In genomic region chr4:127967141-127967775, GRCh38 we compare ENCODE assay signal across 14 cellular contexts. TPM values are rescaled to one million over a fixed set of nuclear protein-coding genes. Genes with fewer than 3 reads are reported as not detected.
A peak's percentile ranks its signal among the peaks of the same experiment; 100 is the strongest.
DNase-seq lines count a peak whose midpoint lies in the region; ATAC-seq and TF ChIP-seq lines count a peak whose summit lies in the region.
"Had no signal": no experiment of that assay in that cellular context is flagged by ENCODE, and none has a peak within 500 bp of the region (broad histone marks: within the 10 kb centered on the region; RNA-seq: fewer than 3 reads in every experiment).

No MANE protein-coding gene starts in this region.

- H3K27me3 Mint-ChIP-seq in activated T-cell treated with anti-CD3 and anti-CD28 coated beads, Interleukin-2, amount 50 U/mL, for 72 hours (ENCODE audit: low read depth), result no peaks in the 10 kb centered on the region

- no peak for DNase-seq in activated T-cell treated with anti-CD3 and anti-CD28 coated beads, Interleukin-2, amount 50 U/mL, for 72 hours
- no peak for DNase-seq in activated T-cell treated with anti-CD3 and anti-CD28 coated beads, Interleukin-2, amount 50 U/mL, for 48 hours
- no peak for DNase-seq in PC-9
- DNase-seq in renal cortical epithelial cell (ENCODE audit: low read depth), result peak; percentile 16
- no peak for DNase-seq in SW 1271 (lab: John Stamatoyannopoulos, UW)
- no peak for DNase-seq in activated CD4-positive, CD25-positive, alpha-beta regulatory T cell (lab: John Stamatoyannopoulos, UW)
- DNase-seq: adrenal gland; AML-193; effector CD8-positive, alpha-beta T cell; hypothalamus; KG1; sigmoid colon had no signal

- H3K4me2 ChIP-seq in PC-9, result 0 out of 2 replicates have a peak overlapping the region, but pooled peaks have one; percentile 13

- no peaks in the 10 kb centered on the region for H3K9me2 ChIP-seq in PC-9 (ENCODE audit: insufficient read depth)

- CTCF ChIA-PET in PC-9 (lab: Charles Lee), result interaction anchor here (0.7 kb wide), 2 partner anchors 86 to 89 kb away, joined by 3 read pairs; partner anchors contain the start of gene PLK4

- H3K4me3 ChIP-seq in PC-9 (no peak overlapping the region), endocrine pancreas (ENCODE audit: control insufficient read depth, insufficient read depth, low read length) (peak overlapping the region; percentile 23)
- H3K4me3 ChIP-seq: adrenal gland, sigmoid colon had no signal

- H3K4me3 Mint-ChIP-seq in activated T-cell treated with anti-CD3 and anti-CD28 coated beads, Interleukin-2, amount 50 U/mL, for 72 hours, result peak overlapping the region; percentile 30 to 45

- peaks cover 8% of the 10 kb centered on the region; the same call in 1 of the 2 replicates for H3F3A ChIP-seq in PC-9 (ENCODE audit: insufficient read depth, low read depth)

- no peak for TF ChIP-seq CTCF in PC-9 (conservative IDR thresholded peaks at IDR 0.05)

- intact Hi-C loops in PC-9 (cut with micrococcal nuclease; ENCODE audit: unreplicated experiment), result loop anchor here (5.0 kb wide), 1 partner anchor 195 kb away; no protein-coding TSS in a partner anchor

- H2AFZ ChIP-seq in PC-9, result no peak overlapping the region

- H3K4me1 ChIP-seq in PC-9 (replicated peaks; ENCODE audit: insufficient read depth), result no peaks in the 10 kb centered on the region; the same call in 1 of the 2 replicates
- H3K4me1 ChIP-seq in endocrine pancreas (ENCODE audit: control insufficient read depth, insufficient read depth, low read length), result peaks cover 16% of the 10 kb centered on the region

- H3K36me3 Mint-ChIP-seq in activated T-cell treated with anti-CD3 and anti-CD28 coated beads, Interleukin-2, amount 50 U/mL, for 72 hours (ENCODE audit: insufficient read depth in 2 of 2), result peaks cover 4 to 5% of the 10 kb centered on the region in 2 donors

- H3K27ac Mint-ChIP-seq in activated T-cell treated with anti-CD3 and anti-CD28 coated beads, Interleukin-2, amount 50 U/mL, for 72 hours, result no peak overlapping the region

- no TSS peak for BruUV-seq in PC-9 (replicated peaks; lab: Mats Ljungman, UMichigan)

- H3K36me3 ChIP-seq in PC-9 (ENCODE audit: low read depth) (no peaks in the 10 kb centered on the region), endocrine pancreas (ENCODE audit: control insufficient read depth, insufficient read depth, low read length) (no peaks in the 10 kb centered on the region)
- H3K36me3 ChIP-seq: adrenal gland, sigmoid colon had no signal

- no peaks in the 10 kb centered on the region for H3K9me3 Mint-ChIP-seq in activated T-cell treated with anti-CD3 and anti-CD28 coated beads, Interleukin-2, amount 50 U/mL, for 72 hours

- no peak overlapping the region for H3K9ac ChIP-seq in endocrine pancreas (ENCODE audit: control insufficient read depth, insufficient read depth, low read length)

- H3K27me3 ChIP-seq in PC-9 (ENCODE audit: insufficient read depth, low read depth) (no peaks in the 10 kb centered on the region), endocrine pancreas (ENCODE audit: control insufficient read depth, insufficient read depth, low read length) (no peaks in the 10 kb centered on the region)
- H3K27me3 ChIP-seq: adrenal gland, sigmoid colon had no signal

- no peaks in the 10 kb centered on the region for H4K20me1 ChIP-seq in PC-9 (ENCODE audit: insufficient read depth)

- H3K9me3 ChIP-seq in PC-9 (ENCODE audit: insufficient read depth, low read depth), result no peaks in the 10 kb centered on the region
- no peaks in the 10 kb centered on the region for H3K9me3 ChIP-seq in endocrine pancreas (ENCODE audit: control insufficient read depth, low read length)
- H3K9me3 ChIP-seq: adrenal gland, sigmoid colon had no signal

- H3K27ac ChIP-seq in PC-9, result no peak overlapping the region
- H3K27ac ChIP-seq: adrenal gland, sigmoid colon had no signal

- ATAC-seq in activated T-cell treated with anti-CD3 and anti-CD28 coated beads, Interleukin-2, amount 50 U/mL, for 72 hours (replicated peaks in 1 of 2), result no peak
- no peak for ATAC-seq in HG02840 (IDR thresholded peaks at IDR 0.05; ENCODE audit: low FRiP score, unreplicated experiment)

- peaks cover 31% of the 10 kb centered on the region for H3K4me1 Mint-ChIP-seq in activated T-cell treated with anti-CD3 and anti-CD28 coated beads, Interleukin-2, amount 50 U/mL, for 72 hours (ENCODE audit: low read depth)

- POLR2A ChIA-PET in PC-9 (lab: Charles Lee; ENCODE audit: unreplicated experiment), result interaction anchor here (0.6 kb wide), 1 partner anchor 161 kb away, joined by 3 read pairs; no protein-coding TSS in a partner anchor

- peaks cover 32% of the 10 kb centered on the region for H3K79me2 ChIP-seq in PC-9 (ENCODE audit: low read depth)

RNA-seq across cellular contexts. Expression of gene ABHD18, which starts 2.1 kb away (rescaled TPM):
- total RNA-seq in activated T-cell treated with anti-CD3 and anti-CD28 coated beads, Interleukin-2, amount 50 U/mL, for 72 hours, result 10 to 100 TPM; 21.7 to 28.0 TPM
- 10.4 and 12.4 TPM in 2 replicates for total RNA-seq in PC-9 (2021)
- total RNA-seq in renal cortical epithelial cell, result 15.1 and 17.0 TPM in 2 replicates

RNA-seq across cellular contexts. Expression of gene MFSD8, which starts 2.3 kb away (rescaled TPM):
- 10 to 100 TPM; 19.3 to 21.2 TPM for total RNA-seq in activated T-cell treated with anti-CD3 and anti-CD28 coated beads, Interleukin-2, amount 50 U/mL, for 72 hours
- total RNA-seq in PC-9 (2021) (19.0 and 21.4 TPM in 2 replicates), renal cortical epithelial cell (12.9 and 20.7 TPM in 2 replicates)
